Comparison of ENCODE assay signal across 23 cellular contexts in genomic region chr4:175412161-175412560, GRCh38.
A peak's percentile ranks its signal among the peaks of the same experiment; 100 is the strongest.
DNase-seq lines count a peak whose midpoint lies in the region; ATAC-seq and TF ChIP-seq lines count a peak whose summit lies in the region.
"Had no signal": no experiment of that assay in that cellular context is flagged by ENCODE, and none has a peak within 500 bp of the region (broad histone marks: within the 10 kb centered on the region; RNA-seq: fewer than 3 reads in every experiment).

No MANE protein-coding gene starts in this region.

- H3K27ac ChIP-seq in GM23248, result peak overlapping the region; percentile 94
- peak overlapping the region; percentile 23 for H3K27ac ChIP-seq in angular gyrus (ENCODE audit: low read depth, low read length)
- H3K27ac ChIP-seq in smooth muscle cell (ENCODE audit: low read depth), result peak overlapping the region; percentile 65
- H3K27ac ChIP-seq in GM23338 (ENCODE audit: low read depth), result no peak overlapping the region
- H3K27ac ChIP-seq: BLaER1, body of pancreas, coronary artery, prostate gland, spleen, upper lobe of left lung had no signal

- no peaks in the 10 kb centered on the region for H3K4me1 Mint-ChIP-seq in mesothelial cell of epicardium
- peaks cover 25% of the 10 kb centered on the region for H3K4me1 Mint-ChIP-seq in GM23338
- H3K4me1 Mint-ChIP-seq: nephron progenitor cell had no signal

- WGBS in GM23248 (ENCODE audit: low coverage in 1 of 2, low lambda C conversion rate in 2 of 2, missing lambda C conversion rate in 2 of 2), 2 experiments, result 10 to 11% methylated on average over 3 of the region's 3 CpGs
- 61% methylated on average over 3 of the region's 3 CpGs for WGBS in smooth muscle cell (ENCODE audit: low lambda C conversion rate)

- H3K27me3 ChIP-seq in GM23248 (replicated peaks; ENCODE audit: insufficient read depth) (no peaks in the 10 kb centered on the region), smooth muscle cell (ENCODE audit: low read depth) (no peaks in the 10 kb centered on the region), GM23338 (ENCODE audit: insufficient read depth) (no peaks in the 10 kb centered on the region)
- H3K27me3 ChIP-seq: body of pancreas, spleen, upper lobe of left lung had no signal

- H3K9me3 Mint-ChIP-seq in mesothelial cell of epicardium (peaks cover 40% of the 10 kb centered on the region), GM23338 (peaks cover 15% of the 10 kb centered on the region)

- ATAC-seq in GM23338, result no peak
- ATAC-seq: activated CD8-positive, alpha-beta T cell treated with anti-CD3 and anti-CD28 coated beads for 36 hours; body of pancreas; Right ventricle myocardium inferior; WTC11 had no signal

- H3K36me3 ChIP-seq in GM23248 (ENCODE audit: low read depth) (no peaks in the 10 kb centered on the region), smooth muscle cell (ENCODE audit: low read depth) (peaks cover 3% of the 10 kb centered on the region), GM23338 (ENCODE audit: insufficient read depth) (no peaks in the 10 kb centered on the region; the same call in 1 of the 2 replicates)
- H3K36me3 ChIP-seq: BLaER1, prostate gland, spleen, upper lobe of left lung had no signal

- H3K4me3 ChIP-seq in GM23248 (0 out of 2 replicates have a peak overlapping the region, but pooled peaks have one; percentile 21), fibroblast of villous mesenchyme (ENCODE audit: low read depth, low read length) (no peak overlapping the region), smooth muscle cell (no peak overlapping the region), GM23338 (no peak overlapping the region)
- H3K4me3 ChIP-seq: BLaER1, body of pancreas, coronary artery, prostate gland, spleen, upper lobe of left lung had no signal

- H3K9ac ChIP-seq in GM23248, result peak overlapping the region; percentile 60
- H3K9ac ChIP-seq in smooth muscle cell (ENCODE audit: low read depth), result no peak overlapping the region
- H3K9ac ChIP-seq: BLaER1 had no signal

- TF ChIP-seq CTCF in fibroblast of villous mesenchyme (IDR thresholded peaks at IDR 0.05; ENCODE audit: insufficient read depth, low read depth, low read length), result no peak
- TF ChIP-seq CTCF in smooth muscle cell (IDR thresholded peaks at IDR 0.05; ENCODE audit: borderline replicate concordance, insufficient read depth, poor library complexity, severe bottlenecking), result no peak
- TF ChIP-seq CTCF in mesothelial cell of epicardium (IDR thresholded peaks at IDR 0.05; ENCODE audit: unreplicated experiment), result no peak
- TF ChIP-seq CTCF in GM23338 (conservative IDR thresholded peaks at IDR 0.05; ENCODE audit: low read depth in 2 of 2), result no peak

- H3K79me2 ChIP-seq in GM23248 (ENCODE audit: insufficient read depth) (no peaks in the 10 kb centered on the region), smooth muscle cell (ENCODE audit: low read depth) (no peaks in the 10 kb centered on the region), GM23338 (replicated peaks; ENCODE audit: insufficient read depth) (no peaks in the 10 kb centered on the region)

- H3K36me3 Mint-ChIP-seq in mesothelial cell of epicardium (peaks cover 6% of the 10 kb centered on the region), GM23338 (ENCODE audit: low read depth) (peaks cover 13% of the 10 kb centered on the region; the same call in 2 of the 3 replicates)

- H2AFZ ChIP-seq in GM23248, result 0 out of 2 replicates have a peak overlapping the region, but pooled peaks have one; percentile 15
- no peak overlapping the region for H2AFZ ChIP-seq in smooth muscle cell (ENCODE audit: low read depth)
- H2AFZ ChIP-seq in GM23338, result no peak overlapping the region

- H3F3A ChIP-seq in GM23248 (ENCODE audit: insufficient read depth), result peaks cover 24% of the 10 kb centered on the region
- H3F3A ChIP-seq in smooth muscle cell (ENCODE audit: low read depth), result no peaks in the 10 kb centered on the region
- no peaks in the 10 kb centered on the region for H3F3A ChIP-seq in GM23338 (replicated peaks; ENCODE audit: low read depth)

- H3K9me2 ChIP-seq in GM23248 (ENCODE audit: insufficient read depth) (no peaks in the 10 kb centered on the region), GM23338 (ENCODE audit: insufficient read depth) (peaks cover 8% of the 10 kb centered on the region; the same call in 1 of the 2 replicates)

- H3K9me3 ChIP-seq in GM23248 (ENCODE audit: low read depth) (no peaks in the 10 kb centered on the region), smooth muscle cell (replicated peaks; ENCODE audit: low read depth) (peaks cover 5% of the 10 kb centered on the region)
- H3K9me3 ChIP-seq: body of pancreas, prostate gland had no signal

- H3K4me3 Mint-ChIP-seq in mesothelial cell of epicardium (no peak overlapping the region), GM23338 (no peak overlapping the region)
- H3K4me3 Mint-ChIP-seq: activated CD8-positive, alpha-beta T cell treated with anti-CD3 and anti-CD28 coated beads for 36 hours; activated naive CD4-positive, alpha-beta T cell treated with anti-CD3 and anti-CD28 coated beads for 36 hours; activated T-cell treated with anti-CD3 and anti-CD28 coated beads, Interleukin-2, amount 50 U/mL, for 24 hours; H9; nephron progenitor cell; WTC11 had no signal

- in situ Hi-C loops in GM23248 (cut with MboI), result no loop called here

- H3K27ac Mint-ChIP-seq in mesothelial cell of epicardium, result no peak overlapping the region
- H3K27ac Mint-ChIP-seq in GM23338, result no peak overlapping the region
- H3K27ac Mint-ChIP-seq: activated CD8-positive, alpha-beta T cell treated with anti-CD3 and anti-CD28 coated beads for 36 hours; activated naive CD4-positive, alpha-beta T cell treated with anti-CD3 and anti-CD28 coated beads for 36 hours; activated T-cell treated with anti-CD3 and anti-CD28 coated beads, Interleukin-2, amount 50 U/mL, for 24 hours; H9; nephron progenitor cell; WTC11 had no signal

- peaks cover 46% of the 10 kb centered on the region for H3K4me1 ChIP-seq in GM23248 (ENCODE audit: insufficient read depth)
- no peaks in the 10 kb centered on the region for H3K4me1 ChIP-seq in smooth muscle cell (ENCODE audit: low read depth)
- peaks cover 7% of the 10 kb centered on the region for H3K4me1 ChIP-seq in GM23338 (ENCODE audit: insufficient read depth)
- H3K4me1 ChIP-seq: body of pancreas, prostate gland, spleen, upper lobe of left lung had no signal

- H3K27me3 Mint-ChIP-seq in mesothelial cell of epicardium (ENCODE audit: low read depth) (no peaks in the 10 kb centered on the region), GM23338 (ENCODE audit: insufficient read depth, low read depth, poor library complexity) (peaks cover 2% of the 10 kb centered on the region)
- H3K27me3 Mint-ChIP-seq: activated CD8-positive, alpha-beta T cell treated with anti-CD3 and anti-CD28 coated beads for 36 hours; activated T-cell treated with anti-CD3 and anti-CD28 coated beads, Interleukin-2, amount 50 U/mL, for 24 hours had no signal

- H4K20me1 ChIP-seq in GM23248 (ENCODE audit: insufficient read depth) (no peaks in the 10 kb centered on the region), smooth muscle cell (ENCODE audit: low read depth) (no peaks in the 10 kb centered on the region), GM23338 (replicated peaks; ENCODE audit: insufficient read depth) (no peaks in the 10 kb centered on the region)
- H4K20me1 ChIP-seq: BLaER1 had no signal

- H3K4me2 ChIP-seq in GM23248 (ENCODE audit: unreplicated experiment) (peak overlapping the region; percentile 44), smooth muscle cell (peak overlapping the region; percentile 2), GM23338 (no peak overlapping the region)

- DNase-seq in GM23248, result peak; percentile 80
- DNase-seq in fibroblast of villous mesenchyme (ENCODE audit: low read depth), result peak; percentile 53
- DNase-seq in smooth muscle cell (lab: John Stamatoyannopoulos, UW; ENCODE audit: unreplicated experiment), result no peak
- no peak for DNase-seq in mesothelial cell of epicardium (ENCODE audit: low spot score in 2 of 2, unreplicated experiment in 2 of 2)
- no peak for DNase-seq in SHP77 (lab: John Stamatoyannopoulos, UW)
- no peak for DNase-seq in GM23338 (ENCODE audit: low spot score)
- DNase-seq: activated CD8-positive, alpha-beta T cell treated with anti-CD3 and anti-CD28 coated beads for 36 hours; activated naive CD4-positive, alpha-beta T cell treated with anti-CD3 and anti-CD28 coated beads for 36 hours; activated T-cell treated with anti-CD3 and anti-CD28 coated beads, Interleukin-2, amount 50 U/mL, for 24 hours; body of pancreas; H9; NCI-H2029 treated with DMSO at 0.1 percent for 48 hours; NCI-H524; nephron progenitor cell; spleen; stimulated activated CD4-positive, alpha-beta T cell treated with anti-CD3 and anti-CD28 coated beads, Interleukin-4, amount 100 ng/mL, for 4 hours; upper lobe of left lung had no signal

TF ChIP-seq in GM23338, 12 proteins besides CTCF, POLR2A, EP300 and RAD21:
- no peak for TF ChIP-seq JUNB (IDR thresholded peaks at IDR 0.05; ENCODE audit: unreplicated experiment)
- no peak for TF ChIP-seq REST (IDR thresholded peaks at IDR 0.05; ENCODE audit: unreplicated experiment)
- no peak for TF ChIP-seq STAT1 (IDR thresholded peaks at IDR 0.05; ENCODE audit: unreplicated experiment)
- no peak for TF ChIP-seq EZH2 (IDR thresholded peaks at IDR 0.05; ENCODE audit: low read depth, unreplicated experiment)
- no peak for TF ChIP-seq ZNF114 (CRISPR knock-in tag; IDR thresholded peaks at IDR 0.05)
- no peak for TF ChIP-seq NANOG (IDR thresholded peaks at IDR 0.05; ENCODE audit: borderline replicate concordance)

Comparison
In these comparisons a context has a peak if more than half of its experiments do, and no peak if none do; other contexts are left out.
1. DNase-seq: peak in GM23248 (single experiment) and fibroblast of villous mesenchyme (single experiment); none in smooth muscle cell (single experiment), mesothelial cell of epicardium (0 of 2), SHP77 (0 of 2) and GM23338 (single experiment).